ENCODE assay signal across 8 cellular contexts in genomic region chr1:99766378-99766800, GRCh38. TPM values are rescaled to one million over a fixed set of nuclear protein-coding genes. Genes with fewer than 3 reads are reported as not detected.
DNase-seq lines count a peak whose midpoint lies in the region; ATAC-seq and TF ChIP-seq lines count a peak whose summit lies in the region.

TSS of gene FRRS1 (minus strand) at chr1:99766635. CDS start at chr1:99748768, 17,867 bp downstream.

- H3K36me3 Mint-ChIP-seq in nephron progenitor cell (ENCODE audit: low read depth) = no peaks in the 10 kb centered on the region

- TF ChIP-seq CTCF in foreskin fibroblast (IDR thresholded peaks at IDR 0.05; ENCODE audit: low read depth, low read length) (no peak), nephron progenitor cell (IDR thresholded peaks at IDR 0.05) (no peak)

- DNase-seq in Daoy (ENCODE audit: low read depth) (peak; percentile 83), NCI-H774 (lab: John Stamatoyannopoulos, UW) (peak; percentile 61), activated T-cell treated with anti-CD3 and anti-CD28 coated beads for 4 hours (peak; percentile 2), foreskin fibroblast (peak; percentile 23 to 68), nephron progenitor cell (peak; percentile 39), cerebellar nuclear complex (lab: John Stamatoyannopoulos, UW) (no peak)

- H3K4me3 Mint-ChIP-seq in nephron progenitor cell = peak within 1 kb of the TSS; percentile 89

- H3K4me3 ChIP-seq in foreskin fibroblast (ENCODE audit: low read depth in 1 of 2, low read length in 2 of 2) = peak within 1 kb of the TSS; percentile 67 to 83

- no peaks in the 10 kb centered on the region for H3K27me3 Mint-ChIP-seq in nephron progenitor cell (ENCODE audit: low read depth, poor library complexity)

- ATAC-seq in GM19467 (IDR thresholded peaks at IDR 0.05; ENCODE audit: unreplicated experiment) = peak; percentile 87
- peak; percentile 88 for ATAC-seq in HG03558 (IDR thresholded peaks at IDR 0.05; ENCODE audit: extremely low read depth, unreplicated experiment)

- peak within 1 kb of the TSS; percentile 72 for H3K27ac Mint-ChIP-seq in nephron progenitor cell

- H3K9me3 Mint-ChIP-seq in nephron progenitor cell = no peaks in the 10 kb centered on the region

- H3K4me1 Mint-ChIP-seq in nephron progenitor cell = peaks cover 14% of the 10 kb centered on the region

RNA-seq across cellular contexts. Expression of gene FRRS1, which starts in this region (rescaled TPM):
- total RNA-seq in Daoy (2014; rRNA removed; shearing (Covaris generic)) = 9.4 and 9.8 TPM in 2 replicates

Comparison
In these comparisons a context has a peak if more than half of its experiments do, and no peak if none do; other contexts are left out.
1. DNase-seq: peak in Daoy (single experiment), NCI-H774 (single experiment), activated T-cell treated with anti-CD3 and anti-CD28 coated beads for 4 hours (single experiment), foreskin fibroblast (2 of 2) and nephron progenitor cell (single experiment); none in cerebellar nuclear complex (0 of 2).